21 cellular contexts compared by ENCODE assay signal in the genomic region with DNA sequence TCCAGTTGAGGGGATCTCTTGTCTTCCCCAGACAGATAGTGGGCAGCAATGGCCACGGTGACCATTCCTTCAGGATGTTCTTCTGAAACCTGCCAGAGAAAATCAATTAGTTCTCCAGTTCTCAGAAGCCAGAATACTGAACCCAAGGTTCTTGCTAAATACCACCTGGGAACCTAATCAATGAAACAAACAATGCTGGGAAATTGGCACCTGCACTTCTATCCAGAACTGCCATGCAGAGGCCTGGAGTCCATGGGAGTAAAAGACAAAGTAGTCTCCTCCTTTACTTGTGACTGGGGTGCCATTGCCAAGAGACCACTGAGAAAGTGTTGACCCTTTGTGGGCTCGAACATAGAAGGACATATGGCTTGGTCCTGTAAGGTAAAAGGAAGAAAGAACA. TPM values are rescaled to one million over a fixed set of nuclear protein-coding genes. Genes with fewer than 3 reads are reported as not detected.
DNase-seq lines count a peak whose midpoint lies in the region; ATAC-seq and TF ChIP-seq lines count a peak whose summit lies in the region.
"Had no signal": no experiment of that assay in that cellular context is flagged by ENCODE, and none has a peak within 500 bp of the region (broad histone marks: within the 10 kb centered on the region; RNA-seq: fewer than 3 reads in every experiment).

No MANE protein-coding gene starts in this region.

- POLR2A ChIA-PET in CD8-positive, alpha-beta T cell (lab: Charles Lee), result no interaction called here

- no peak for TF ChIP-seq CTCF in CD8-positive, alpha-beta T cell (IDR thresholded peaks at IDR 0.05)

- no peak for DNase-seq in activated T-cell treated with anti-CD3 and anti-CD28 coated beads, Interleukin-2, amount 50 U/mL, for 72 hours
- DNase-seq in activated T-cell treated with anti-CD3 and anti-CD28 coated beads, Interleukin-2, amount 50 U/mL, for 48 hours, result no peak
- no peak for DNase-seq in CD8-positive, alpha-beta T cell
- DNase-seq in mucosa of gallbladder (ENCODE audit: low spot score) (peak; percentile 18), CD1c-positive myeloid dendritic cell (ENCODE audit: extremely low spot score) (no peak)
- DNase-seq: Calu3; CD4-positive, alpha-beta memory T cell; DMS153; MG63; NCI-H1417; NCI-H1694 treated with DMSO at 0.1 percent for 48 hours; NCI-H2081 treated with DMSO at 0.1 percent for 48 hours; NCI-H2171 treated with DMSO at 0.1 percent for 48 hours; NCI-H524 treated with DMSO at 0.1 percent for 48 hours; OCI-M1 had no signal

- H3K4me3 Mint-ChIP-seq in activated T-cell treated with anti-CD3 and anti-CD28 coated beads, Interleukin-2, amount 50 U/mL, for 72 hours, result no peak overlapping the region
- no peak overlapping the region for H3K4me3 Mint-ChIP-seq in CD8-positive, alpha-beta T cell
- H3K4me3 Mint-ChIP-seq in activated naive CD8-positive, alpha-beta T cell, result no peak overlapping the region
- H3K4me3 Mint-ChIP-seq: CD4-positive, alpha-beta memory T cell; GM23338 had no signal

- H3K36me3 ChIP-seq in CD8-positive, alpha-beta T cell (ENCODE audit: insufficient read depth, low read length), result peaks cover 13% of the 10 kb centered on the region
- H3K36me3 ChIP-seq: MG63 had no signal

- H3K4me1 ChIP-seq in CD8-positive, alpha-beta T cell (ENCODE audit: insufficient read depth, low read length), result no peaks in the 10 kb centered on the region
- H3K4me1 ChIP-seq: HAP-1 had no signal

- H3K27me3 ChIP-seq in CD8-positive, alpha-beta T cell (ENCODE audit: insufficient read depth, low read length), result no peaks in the 10 kb centered on the region
- H3K27me3 ChIP-seq: MG63 had no signal

- peaks cover 40% of the 10 kb centered on the region for H3K4me1 Mint-ChIP-seq in activated T-cell treated with anti-CD3 and anti-CD28 coated beads, Interleukin-2, amount 50 U/mL, for 72 hours (ENCODE audit: low read depth)
- peaks cover 28% of the 10 kb centered on the region for H3K4me1 Mint-ChIP-seq in CD8-positive, alpha-beta T cell (ENCODE audit: low read depth)
- peaks cover 42% of the 10 kb centered on the region for H3K4me1 Mint-ChIP-seq in activated naive CD8-positive, alpha-beta T cell (ENCODE audit: low read depth)

- intact Hi-C loops in CD8-positive, alpha-beta T cell (cut with DNase I, micrococcal nuclease), result loop anchor here in 1 of 2 experiments (2.0 kb wide), 1 partner anchor 14 kb away; no protein-coding TSS in a partner anchor

- ATAC-seq in activated T-cell treated with anti-CD3 and anti-CD28 coated beads, Interleukin-2, amount 50 U/mL, for 72 hours (replicated peaks in 1 of 2), result no peak
- no peak for ATAC-seq in CD8-positive, alpha-beta T cell
- no peak for ATAC-seq in GM18870 (IDR thresholded peaks at IDR 0.05; ENCODE audit: unreplicated experiment)
- ATAC-seq: GM23338, K562 had no signal

- no peak overlapping the region for H3K27ac ChIP-seq in CD8-positive, alpha-beta T cell (ENCODE audit: low read depth, low read length)
- H3K27ac ChIP-seq: A549 had no signal

- no peak overlapping the region for H3K4me3 ChIP-seq in CD8-positive, alpha-beta T cell (ENCODE audit: low read depth, low read length)
- H3K4me3 ChIP-seq: A549, GM23338, HAP-1, K562, MG63 had no signal

- peak overlapping the region; percentile 97 for H3K27ac Mint-ChIP-seq in activated T-cell treated with anti-CD3 and anti-CD28 coated beads, Interleukin-2, amount 50 U/mL, for 72 hours
- peak overlapping the region; percentile 41 for H3K27ac Mint-ChIP-seq in CD8-positive, alpha-beta T cell
- H3K27ac Mint-ChIP-seq in activated naive CD8-positive, alpha-beta T cell, result peak overlapping the region; percentile 90
- H3K27ac Mint-ChIP-seq: GM23338 had no signal

- no peaks in the 10 kb centered on the region for H3K27me3 Mint-ChIP-seq in activated T-cell treated with anti-CD3 and anti-CD28 coated beads, Interleukin-2, amount 50 U/mL, for 72 hours (ENCODE audit: low read depth)
- H3K27me3 Mint-ChIP-seq in CD8-positive, alpha-beta T cell (ENCODE audit: low read depth), result no peaks in the 10 kb centered on the region
- no peaks in the 10 kb centered on the region for H3K27me3 Mint-ChIP-seq in activated naive CD8-positive, alpha-beta T cell
- H3K27me3 Mint-ChIP-seq: CD4-positive, alpha-beta memory T cell had no signal

- H3K9me3 ChIP-seq in CD8-positive, alpha-beta T cell (ENCODE audit: low read length), result no peaks in the 10 kb centered on the region
- H3K9me3 ChIP-seq: HAP-1, MG63 had no signal

- H3K9me3 Mint-ChIP-seq in activated T-cell treated with anti-CD3 and anti-CD28 coated beads, Interleukin-2, amount 50 U/mL, for 72 hours, result peaks cover 7 to 8% of the 10 kb centered on the region in 2 donors
- peaks cover 10% of the 10 kb centered on the region for H3K9me3 Mint-ChIP-seq in CD8-positive, alpha-beta T cell
- H3K9me3 Mint-ChIP-seq in activated naive CD8-positive, alpha-beta T cell (ENCODE audit: low read depth), result peaks cover 4% of the 10 kb centered on the region

- H3K36me3 Mint-ChIP-seq in activated T-cell treated with anti-CD3 and anti-CD28 coated beads, Interleukin-2, amount 50 U/mL, for 72 hours (ENCODE audit: insufficient read depth in 2 of 2), result peaks cover 22 to 33% of the 10 kb centered on the region in 2 donors
- peaks cover 93% of the 10 kb centered on the region for H3K36me3 Mint-ChIP-seq in CD8-positive, alpha-beta T cell
- peaks cover 50% of the 10 kb centered on the region for H3K36me3 Mint-ChIP-seq in activated naive CD8-positive, alpha-beta T cell

- CTCF ChIA-PET in CD8-positive, alpha-beta T cell (lab: Charles Lee), result interaction anchor here (1.5 kb wide), 1 partner anchor 337 kb away, joined by 3 read pairs; the partner anchor contains the start of gene CD274

RNA-seq across cellular contexts. Expression of gene ERMP1, which starts 45.7 kb away (rescaled TPM):
- total RNA-seq in activated T-cell treated with anti-CD3 and anti-CD28 coated beads, Interleukin-2, amount 50 U/mL, for 72 hours, result 10 to 100 TPM; 17.6 to 18.1 TPM
- 1 to 10 TPM; 5.2 to 7.9 TPM for total RNA-seq in CD8-positive, alpha-beta T cell
- total RNA-seq in mucosa of gallbladder, result 61.3 TPM

Comparison
In these comparisons a context has a peak if more than half of its experiments do, and no peak if none do; other contexts are left out.
1. H3K27ac Mint-ChIP-seq: peak in every context shown above with its lines; median percentile 97 in activated T-cell treated with anti-CD3 and anti-CD28 coated beads, Interleukin-2, amount 50 U/mL, for 72 hours; 90 in activated naive CD8-positive, alpha-beta T cell; 41 in CD8-positive, alpha-beta T cell.